Comparison of ENCODE assay signal across 8 cellular contexts in the genomic region with DNA sequence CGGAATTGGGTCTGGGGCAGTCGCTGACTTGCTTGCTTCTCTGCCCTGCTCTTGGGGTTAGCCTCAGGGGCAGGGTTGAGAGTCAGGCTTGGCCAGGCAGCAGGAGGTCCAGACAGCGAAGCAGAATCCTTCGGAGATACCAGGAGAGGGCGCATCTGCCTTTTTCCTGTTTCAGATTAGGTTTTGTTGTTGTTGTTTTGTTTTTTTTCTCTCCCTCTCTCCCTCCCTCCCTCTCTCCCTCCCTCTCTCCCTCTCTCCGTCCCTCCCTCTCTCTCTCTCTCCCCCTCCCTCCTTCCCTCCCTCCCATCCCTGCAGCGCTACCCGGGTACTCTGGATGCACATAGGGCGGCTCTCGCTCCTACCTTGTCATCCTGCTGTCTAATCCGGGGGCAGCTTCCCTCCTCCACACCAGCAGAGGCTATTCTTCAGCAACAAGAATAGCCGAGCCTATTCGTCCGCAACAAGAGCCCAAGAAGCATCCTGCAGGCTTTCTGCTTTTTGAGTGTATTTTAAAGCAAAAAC. TPM values are rescaled to one million over a fixed set of nuclear protein-coding genes. Genes with fewer than 3 reads are reported as not detected.
A peak's percentile ranks its signal among the peaks of the same experiment; 100 is the strongest.
DNase-seq lines count a peak whose midpoint lies in the region; ATAC-seq and TF ChIP-seq lines count a peak whose summit lies in the region.

No MANE protein-coding gene starts in this region.

- H3K4me3 ChIP-seq in Peyer's patch, result peak overlapping the region; percentile 91 to 99 (median 95)

- peaks cover 35% of the 10 kb centered on the region for H3K4me1 Mint-ChIP-seq in activated naive CD8-positive, alpha-beta T cell (ENCODE audit: low read depth)
- peaks cover 13% of the 10 kb centered on the region for H3K4me1 Mint-ChIP-seq in glutamatergic neuron (ENCODE audit: low read depth, unreplicated experiment)

- ATAC-seq in GM21423 (IDR thresholded peaks at IDR 0.05; ENCODE audit: unreplicated experiment), result peak; percentile 29

- H3K27ac ChIP-seq in Peyer's patch, result peak overlapping the region; percentile 91 to 100 (median 97)

- peaks cover 0 to 26% (median 0%) of the 10 kb centered on the region in 4 donors for H3K4me1 ChIP-seq in Peyer's patch

- DNase-seq in DMS53 treated with DMSO at 0.1 percent for 48 hours (lab: John Stamatoyannopoulos, UW; ENCODE audit: unreplicated experiment) (peak; percentile 84), HUDEP-2 (lab: John Stamatoyannopoulos, UW; ENCODE audit: unreplicated experiment in 76 of 76) (peak in 61 of 76 experiments; percentile 13 to 72 (median 46)), Peyer's patch (peak; percentile 47 to 74 (median 61)), glutamatergic neuron (peak; percentile 67), occipital lobe (lab: John Stamatoyannopoulos, UW) (peak; percentile 72), OCI-M2 (lab: John Stamatoyannopoulos, UW; ENCODE audit: unreplicated experiment) (no peak)

- no peaks in the 10 kb centered on the region for H3K27me3 Mint-ChIP-seq in activated naive CD8-positive, alpha-beta T cell
- H3K27me3 Mint-ChIP-seq in glutamatergic neuron (ENCODE audit: unreplicated experiment), result peaks cover 3% of the 10 kb centered on the region

- peak in 4 of 6 experiments; percentile 30 to 50 (median 41) for TF ChIP-seq CTCF in Peyer's patch (IDR thresholded peaks at IDR 0.05)
- no peak for TF ChIP-seq CTCF in glutamatergic neuron (IDR thresholded peaks at IDR 0.05; ENCODE audit: partially characterized antibody, unreplicated experiment)

- no peaks in the 10 kb centered on the region for H3K36me3 ChIP-seq in Peyer's patch

- no peaks in the 10 kb centered on the region for H3K9me3 Mint-ChIP-seq in activated naive CD8-positive, alpha-beta T cell (ENCODE audit: low read depth)
- H3K9me3 Mint-ChIP-seq in glutamatergic neuron (ENCODE audit: unreplicated experiment), result peaks cover 4% of the 10 kb centered on the region

- peaks cover 4% of the 10 kb centered on the region for H3K36me3 Mint-ChIP-seq in activated naive CD8-positive, alpha-beta T cell
- peaks cover 11% of the 10 kb centered on the region for H3K36me3 Mint-ChIP-seq in glutamatergic neuron (ENCODE audit: unreplicated experiment)

- peak overlapping the region; percentile 81 for H3K27ac Mint-ChIP-seq in activated naive CD8-positive, alpha-beta T cell
- H3K27ac Mint-ChIP-seq in glutamatergic neuron (ENCODE audit: unreplicated experiment), result peak overlapping the region; percentile 95

- H3K27me3 ChIP-seq in Peyer's patch, result no peaks in the 10 kb centered on the region

- no peaks in the 10 kb centered on the region for H3K9me3 ChIP-seq in Peyer's patch

- peak overlapping the region; percentile 92 for H3K4me3 Mint-ChIP-seq in activated naive CD8-positive, alpha-beta T cell
- peak overlapping the region; percentile 87 for H3K4me3 Mint-ChIP-seq in glutamatergic neuron (ENCODE audit: unreplicated experiment)

- no peak for TF ChIP-seq POLR2A in Peyer's patch (IDR thresholded peaks at IDR 0.05)

RNA-seq across cellular contexts. Expression of a gene that starts 0.8 kb away (rescaled TPM):
- total RNA-seq in Peyer's patch (100 to 1,000 TPM in 2 of 4 donors, 10 to 100 TPM in 2; 68.0 to 111 (median 90.7) TPM), glutamatergic neuron (ENCODE audit: unreplicated experiment) (90.6 TPM), occipital lobe (73.3 TPM)
